Comparison of ENCODE assay signal across 8 cellular contexts in the genomic region with DNA sequence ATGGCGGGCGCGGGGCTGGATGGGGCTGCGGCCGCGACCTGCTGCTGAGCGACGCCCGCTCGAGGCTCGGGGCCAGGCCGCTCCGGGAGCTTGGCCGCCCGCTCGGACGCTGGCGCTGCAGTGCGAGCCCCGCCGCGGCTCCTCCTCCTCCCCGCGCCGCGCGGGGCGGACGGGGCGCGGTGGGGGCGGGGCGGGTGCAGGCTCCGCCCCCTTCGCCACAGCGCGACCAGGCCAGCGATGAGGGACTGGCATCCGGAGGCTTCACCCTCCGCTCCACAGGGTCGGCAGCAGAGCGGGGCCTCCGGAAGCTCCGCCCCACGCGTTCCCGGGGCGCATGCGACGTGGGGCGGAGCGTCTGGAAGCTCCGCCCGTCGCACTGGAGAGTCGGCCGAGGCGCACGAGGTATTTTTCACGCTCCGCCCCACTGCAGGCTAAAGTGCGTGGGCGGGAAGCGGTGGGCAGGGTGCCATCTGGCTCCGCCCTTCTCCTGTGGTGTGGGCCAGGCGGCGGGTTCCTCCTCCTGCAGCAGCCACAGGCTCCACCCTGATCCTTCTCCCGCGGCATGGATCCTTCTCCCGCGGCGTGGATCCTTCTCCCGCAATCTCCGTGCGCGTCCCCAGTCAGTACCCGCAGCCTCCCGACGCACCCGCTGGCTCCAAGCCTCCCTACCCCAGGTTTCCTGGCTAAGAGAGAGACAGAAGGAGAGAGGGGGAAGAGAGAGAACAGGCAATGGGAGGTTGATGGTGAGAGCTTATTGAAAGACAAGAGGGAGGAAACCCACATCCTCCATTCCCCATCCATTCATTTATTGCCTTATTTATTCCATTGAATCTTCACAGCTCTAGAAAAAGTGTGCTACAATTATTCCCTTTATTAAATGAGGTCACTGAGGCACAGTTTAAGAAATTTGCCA.
DNase-seq lines count a peak whose midpoint lies in the region; ATAC-seq, FAIRE-seq and TF ChIP-seq lines count a peak whose summit lies in the region.
"Not testable (repeated sequence)": the region's sequence is repeated elsewhere in the genome, so short reads cannot be mapped to it uniquely, and the experiment has no call there.

No MANE protein-coding gene starts in this region.

- 0 to 1% methylated on average over 78 to 80 of the region's 80 CpGs for WGBS in sigmoid colon, 2 donors

- peak overlapping the region; percentile 64 for H3K4me3 ChIP-seq in HUES48 (ENCODE audit: low read depth, low read length)
- peak overlapping the region in 3 of 4 donors; percentile 34 to 62 (median 56) for H3K4me3 ChIP-seq in sigmoid colon

- H3K9me3 Mint-ChIP-seq in central memory CD8-positive, alpha-beta T cell, result not testable (repeated sequence)

- not testable (repeated sequence) for FAIRE-seq in urothelium cell line (lab: Jason Lieb, UNC)

- TF ChIP-seq CTCF in sigmoid colon (IDR thresholded peaks at IDR 0.05), result not testable (repeated sequence)

- H3K27me3 Mint-ChIP-seq in central memory CD8-positive, alpha-beta T cell, result not testable (repeated sequence)

- H3K36me3 Mint-ChIP-seq in central memory CD8-positive, alpha-beta T cell (ENCODE audit: insufficient read depth), result not testable (repeated sequence)

- not testable (repeated sequence) for H3K9me3 ChIP-seq in HUES48 (ENCODE audit: control insufficient read depth, insufficient read depth, low read length); sigmoid colon

- peak overlapping the region; percentile 72 for H3K4me3 Mint-ChIP-seq in central memory CD8-positive, alpha-beta T cell

- ATAC-seq in central memory CD8-positive, alpha-beta T cell (replicated peaks; ENCODE audit: extremely low read depth, poor library complexity, severe bottlenecking), result peak; percentile 81

- peak in 1 of 4 donors; percentile 56 for TF ChIP-seq EP300 in sigmoid colon (IDR thresholded peaks at IDR 0.05)

- DNase-seq in NK-92 treated with Interleukin-12 subunit alpha and Interleukin-12 subunit beta, amount 100 ng/mL, for 24 hours (lab: John Stamatoyannopoulos, UW), result peak; percentile 87
- DNase-seq in activated CD4-positive, alpha-beta T cell treated with anti-CD3 and anti-CD28 coated beads, Interleukin-2, amount 50 U/mL, for 24 hours (ENCODE audit: low read depth in 1 of 2, low spot score in 1 of 2), result peak; percentile 63 to 83
- peak; percentile 73 to 85 for DNase-seq in central memory CD8-positive, alpha-beta T cell (ENCODE audit: low spot score in 2 of 2)
- DNase-seq in iPS-NIHi7 (ENCODE audit: extremely low spot score), result peak; percentile 70
- peak; percentile 94 for DNase-seq in sigmoid colon
- peak; percentile 81 for DNase-seq in urothelium cell line (ENCODE audit: low spot score)

- H3K36me3 ChIP-seq in HUES48 (ENCODE audit: control insufficient read depth, insufficient read depth, low read length); sigmoid colon: not testable (repeated sequence)

- H3K27ac Mint-ChIP-seq in central memory CD8-positive, alpha-beta T cell (ENCODE audit: low read depth), result not testable (repeated sequence)

- not testable (repeated sequence) for H3K4me1 ChIP-seq in HUES48 (ENCODE audit: control insufficient read depth, insufficient read depth, low read length); sigmoid colon

- H3K4me1 Mint-ChIP-seq in central memory CD8-positive, alpha-beta T cell, result not testable (repeated sequence)

- H3K27me3 ChIP-seq in HUES48 (ENCODE audit: control insufficient read depth, insufficient read depth, low read length); sigmoid colon: not testable (repeated sequence)

- H3K27ac ChIP-seq in HUES48 (ENCODE audit: low read depth, low read length) (peak overlapping the region; percentile 76), sigmoid colon (peak overlapping the region; percentile 59 to 84 (median 78))

- TF ChIP-seq POLR2A in GM10847 (IDR thresholded peaks at IDR 0.05; ENCODE audit: extremely low read depth, insufficient read length), result peak; percentile 50
- not testable (repeated sequence) for TF ChIP-seq POLR2A in sigmoid colon (IDR thresholded peaks at IDR 0.05)

- intact Hi-C loops in sigmoid colon (cut with DNase I), result not testable (repeated sequence)

- H3K9ac ChIP-seq in HUES48 (ENCODE audit: low read depth, low read length), result peak overlapping the region; percentile 44; the same call in 1 of the 2 replicates

Comparison
In these comparisons a context has a peak if more than half of its experiments do, and no peak if none do; other contexts are left out.
1. Peak in every context shown above with its lines: DNase-seq, ATAC-seq, H3K4me3 ChIP-seq and H3K27ac ChIP-seq.